In genomic region chr3:5058463-5058862, GRCh38 we compare ENCODE assay signal across 8 cellular contexts.
DNase-seq lines count a peak whose midpoint lies in the region; ATAC-seq and TF ChIP-seq lines count a peak whose summit lies in the region.

No MANE protein-coding gene starts in this region.

- ATAC-seq in mucosa of descending colon (no peak), HG02571 (IDR thresholded peaks at IDR 0.05; ENCODE audit: unreplicated experiment) (no peak)

- intact Hi-C loops in mucosa of descending colon (cut with DNase I, micrococcal nuclease) = loop anchor here (10.0 kb wide), 1 partner anchor 344 kb away; no protein-coding TSS in a partner anchor

- no peaks in the 10 kb centered on the region for H3K9me3 ChIP-seq in mucosa of descending colon

- no peak for TF ChIP-seq CTCF in VCaP (conservative IDR thresholded peaks at IDR 0.05)
- no peak for TF ChIP-seq CTCF in mucosa of descending colon (IDR thresholded peaks at IDR 0.05)

- H3K4me3 ChIP-seq in skeletal muscle cell (ENCODE audit: low read depth, low read length) = no peak overlapping the region
- H3K4me3 ChIP-seq in mucosa of descending colon = no peak overlapping the region

- H3K4me1 ChIP-seq in mucosa of descending colon (ENCODE audit: low read depth) = peaks cover 3% of the 10 kb centered on the region

- DNase-seq in GM03348 (ENCODE audit: low spot score) (peak; percentile 74), fibroblast of the conjunctiva (ENCODE audit: low read depth) (peak; percentile 38), skeletal muscle cell (ENCODE audit: low read depth) (peak; percentile 87), mucosa of descending colon (no peak), NCI-H510A treated with DMSO at 0.1 percent for 48 hours (lab: John Stamatoyannopoulos, UW) (no peak), NK-92 (lab: John Stamatoyannopoulos, UW; ENCODE audit: unreplicated experiment) (no peak)

- no peaks in the 10 kb centered on the region for H3K36me3 ChIP-seq in mucosa of descending colon (ENCODE audit: low read depth)

- H3K27ac ChIP-seq in VCaP = peak overlapping the region; percentile 3; the same call in 1 of the 2 replicates

Comparison
In these comparisons a context has a peak if more than half of its experiments do, and no peak if none do; other contexts are left out.
1. DNase-seq: peak in GM03348 (single experiment), fibroblast of the conjunctiva (single experiment) and skeletal muscle cell (single experiment); none in mucosa of descending colon (0 of 3), NCI-H510A treated with DMSO at 0.1 percent for 48 hours (single experiment) and NK-92 (single experiment).